In the genomic region with DNA sequence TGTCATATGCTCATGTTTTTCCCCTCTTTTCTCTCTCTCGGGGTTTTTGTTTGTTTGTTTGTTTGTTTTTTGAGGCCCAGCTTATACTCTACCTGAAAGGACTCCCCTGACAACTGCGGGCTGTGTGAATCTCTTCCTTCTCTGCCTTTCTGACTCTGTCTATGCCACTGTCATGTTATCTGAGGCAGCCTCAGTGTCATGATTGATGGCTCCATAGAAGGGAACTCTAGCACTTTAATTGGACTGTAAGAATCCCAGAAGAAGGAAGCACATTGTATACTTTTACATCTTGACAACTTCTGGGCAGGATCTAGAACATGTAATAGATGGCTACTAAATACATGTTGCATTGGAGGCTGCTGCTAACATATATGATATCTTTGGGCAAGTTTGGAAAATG, we compare ENCODE assay signal across 31 cellular contexts. TPM values are rescaled to one million over a fixed set of nuclear protein-coding genes. Genes with fewer than 3 reads are reported as not detected.
A peak's percentile ranks its signal among the peaks of the same experiment; 100 is the strongest.
DNase-seq lines count a peak whose midpoint lies in the region; ATAC-seq, FAIRE-seq and TF ChIP-seq lines count a peak whose summit lies in the region.
"Had no signal": no experiment of that assay in that cellular context is flagged by ENCODE, and none has a peak within 500 bp of the region (broad histone marks: within the 10 kb centered on the region; RNA-seq: fewer than 3 reads in every experiment).

No MANE protein-coding gene starts in this region.

- no peak for TF ChIP-seq POLR2A in K562 (conservative IDR thresholded peaks at IDR 0.05)

- no peak overlapping the region for H3K4me3 ChIP-seq in K562
- H3K4me3 ChIP-seq: BLaER1, GM12878 had no signal

- no peaks in the 10 kb centered on the region for H3K9me3 Mint-ChIP-seq in activated naive CD4-positive, alpha-beta T cell treated with anti-CD3 and anti-CD28 coated beads, Interleukin-2, amount 50 U/mL, for 24 hours
- H3K9me3 Mint-ChIP-seq in activated naive CD4-positive, alpha-beta T cell treated with anti-CD3 and anti-CD28 coated beads, Interleukin-2, amount 50 U/mL, for 72 hours = peaks cover 0 to 5% of the 10 kb centered on the region in 2 donors
- peaks cover 21% of the 10 kb centered on the region for H3K9me3 Mint-ChIP-seq in nephron progenitor cell
- H3K9me3 Mint-ChIP-seq in activated T-helper 2 cell treated with anti-CD3 and anti-CD28 coated beads, Interferon-gamma antibody, Interleukin-2, Interleukin-4, amounts not matched to agents 10 μg/mL and 5 μg/mL and 100 μg/mL, durations not matched to agents 14 hours and 24 hours and 36 hours = no peaks in the 10 kb centered on the region

- ATAC-seq in activated naive CD4-positive, alpha-beta T cell treated with anti-CD3 and anti-CD28 coated beads, Interleukin-2, amount 50 U/mL, for 72 hours = no peak
- no peak for ATAC-seq in K562
- ATAC-seq in GM21390 (IDR thresholded peaks at IDR 0.05; ENCODE audit: unreplicated experiment) = no peak
- ATAC-seq: GM12878 had no signal

- BruUV-seq in K562 (replicated peaks; lab: Mats Ljungman, UMichigan) = no TSS peak

- no peak overlapping the region for H3K4me2 ChIP-seq in K562 (ENCODE audit: insufficient read depth, low read length)
- H3K4me2 ChIP-seq: BLaER1 had no signal

- CTCF ChIA-PET in K562 (lab: Yijun Ruan, JAX; ENCODE audit: low intra/inter-chr PET ratio) = no interaction called here

- DNase-seq in activated naive CD4-positive, alpha-beta T cell treated with anti-CD3 and anti-CD28 coated beads, Interleukin-2, amount 50 U/mL, for 72 hours (ENCODE audit: low spot score in 2 of 2) = no peak
- DNase-seq in K562 (ENCODE audit: extremely low read depth in 1 of 4, low spot score in 3 of 4) (no peak), nephron progenitor cell (no peak)
- no peak for DNase-seq in activated T-helper 2 cell treated with anti-CD3 and anti-CD28 coated beads, Interferon-gamma antibody, Interleukin-2, Interleukin-4, amounts not matched to agents 10 μg/mL and 5 μg/mL and 100 μg/mL, durations not matched to agents 14 hours and 24 hours and 36 hours (ENCODE audit: low spot score)
- DNase-seq: ACHN; BE2C; C1 segment of cervical spinal cord; CD4-positive, alpha-beta memory T cell; CD4-positive, CD25-positive, alpha-beta regulatory T cell; CD8-positive, alpha-beta memory T cell; COR-L47; DMS 273 treated with DMSO at 0.1 percent for 48 hours; DMS153; DMS53; DMS79; DND-41; EL; GDM1 had no signal

- peaks cover 3% of the 10 kb centered on the region for H3K36me3 Mint-ChIP-seq in activated naive CD4-positive, alpha-beta T cell treated with anti-CD3 and anti-CD28 coated beads, Interleukin-2, amount 50 U/mL, for 24 hours
- peaks cover 0 to 5% of the 10 kb centered on the region in 2 donors for H3K36me3 Mint-ChIP-seq in activated naive CD4-positive, alpha-beta T cell treated with anti-CD3 and anti-CD28 coated beads, Interleukin-2, amount 50 U/mL, for 72 hours
- H3K36me3 Mint-ChIP-seq in nephron progenitor cell (ENCODE audit: low read depth) = no peaks in the 10 kb centered on the region
- H3K36me3 Mint-ChIP-seq in activated T-helper 2 cell treated with anti-CD3 and anti-CD28 coated beads, Interferon-gamma antibody, Interleukin-2, Interleukin-4, amounts not matched to agents 10 μg/mL and 5 μg/mL and 100 μg/mL, durations not matched to agents 14 hours and 24 hours and 36 hours (ENCODE audit: low read depth) = no peaks in the 10 kb centered on the region
- H3K36me3 Mint-ChIP-seq: CD14-positive monocyte; CD4-positive, alpha-beta memory T cell; CD4-positive, CD25-positive, alpha-beta regulatory T cell had no signal

- H3K9me3 ChIP-seq in K562 (replicated peaks; ENCODE audit: control insufficient read depth, insufficient read depth, low read depth, low read length) = peaks cover 2% of the 10 kb centered on the region
- H3K9me3 ChIP-seq: BE2C had no signal

- no peak overlapping the region for H3K4me3 Mint-ChIP-seq in activated naive CD4-positive, alpha-beta T cell treated with anti-CD3 and anti-CD28 coated beads, Interleukin-2, amount 50 U/mL, for 24 hours
- H3K4me3 Mint-ChIP-seq in nephron progenitor cell = no peak overlapping the region
- H3K4me3 Mint-ChIP-seq in activated T-helper 2 cell treated with anti-CD3 and anti-CD28 coated beads, Interferon-gamma antibody, Interleukin-2, Interleukin-4, amounts not matched to agents 10 μg/mL and 5 μg/mL and 100 μg/mL, durations not matched to agents 14 hours and 24 hours and 36 hours (ENCODE audit: low read depth) = no peak overlapping the region
- H3K4me3 Mint-ChIP-seq: CD14-positive monocyte; CD4-positive, alpha-beta memory T cell; CD4-positive, CD25-positive, alpha-beta regulatory T cell; CD8-positive, alpha-beta memory T cell had no signal

- H4K20me1 ChIP-seq in K562 (replicated peaks; ENCODE audit: control insufficient read depth, insufficient read depth, low read length) = no peaks in the 10 kb centered on the region
- H4K20me1 ChIP-seq: BLaER1 had no signal

- TF ChIP-seq EP300 in K562 (IDR thresholded peaks at IDR 0.05; ENCODE audit: low read length) = no peak

- peaks cover 6 to 21% of the 10 kb centered on the region in 2 experiments for H3K27me3 ChIP-seq in K562 (ENCODE audit: control insufficient read depth in 2 of 2, insufficient read depth in 2 of 2, low read length in 2 of 2)
- H3K27me3 ChIP-seq: BLaER1 had no signal

- H3K9me1 ChIP-seq in K562 (ENCODE audit: control insufficient read depth, insufficient read depth, low read length) = no peaks in the 10 kb centered on the region

- no peak overlapping the region for H3K9ac ChIP-seq in K562 (ENCODE audit: insufficient read depth in 1 of 2, low read depth in 2 of 2, low read length in 2 of 2)
- H3K9ac ChIP-seq: BLaER1 had no signal

- no peak for FAIRE-seq in K562 (lab: Jason Lieb, UNC)
- FAIRE-seq: GM12878, GM12892, GM18507, GM19239 had no signal

- H3K36me3 ChIP-seq in K562 (ENCODE audit: control insufficient read depth, insufficient read depth, low read length) = no peaks in the 10 kb centered on the region
- H3K36me3 ChIP-seq: BE2C, BLaER1 had no signal

- no peaks in the 10 kb centered on the region for H3K4me1 ChIP-seq in K562 (replicated peaks in 1 of 2; ENCODE audit: control insufficient read depth in 2 of 2, insufficient read depth in 2 of 2, low read length in 2 of 2)
- H3K4me1 ChIP-seq: BE2C had no signal

- POLR2A ChIA-PET in K562 (lab: Yijun Ruan, JAX) = interaction anchor here (0.6 kb wide), 1 partner anchor 117 kb away, joined by 3 read pairs; no protein-coding TSS in a partner anchor

- no peaks in the 10 kb centered on the region for H3K79me2 ChIP-seq in K562 (ENCODE audit: control insufficient read depth, insufficient read depth, low read length)

- TF ChIP-seq RAD21 in K562 (CRISPR knock-in tag; conservative IDR thresholded peaks at IDR 0.05 in 1 of 2, IDR thresholded peaks at IDR 0.05 in 1 of 2) = no peak

- H3K27ac Mint-ChIP-seq in activated naive CD4-positive, alpha-beta T cell treated with anti-CD3 and anti-CD28 coated beads, Interleukin-2, amount 50 U/mL, for 24 hours = peak overlapping the region; percentile 21
- H3K27ac Mint-ChIP-seq in activated naive CD4-positive, alpha-beta T cell treated with anti-CD3 and anti-CD28 coated beads, Interleukin-2, amount 50 U/mL, for 72 hours = no peak overlapping the region
- peak overlapping the region; percentile 12 for H3K27ac Mint-ChIP-seq in nephron progenitor cell
- H3K27ac Mint-ChIP-seq in activated T-helper 2 cell treated with anti-CD3 and anti-CD28 coated beads, Interferon-gamma antibody, Interleukin-2, Interleukin-4, amounts not matched to agents 10 μg/mL and 5 μg/mL and 100 μg/mL, durations not matched to agents 14 hours and 24 hours and 36 hours = no peak overlapping the region
- H3K27ac Mint-ChIP-seq: CD14-positive monocyte; CD4-positive, alpha-beta memory T cell; CD4-positive, CD25-positive, alpha-beta regulatory T cell; CD8-positive, alpha-beta memory T cell had no signal

- no peak for TF ChIP-seq CTCF in K562 (IDR thresholded peaks at IDR 0.05 in 2 of 3, conservative IDR thresholded peaks at IDR 0.05 in 1 of 3; ENCODE audit: insufficient read depth in 2 of 3, low read depth in 1 of 3, low read length in 3 of 3)
- no peak for TF ChIP-seq CTCF in nephron progenitor cell (IDR thresholded peaks at IDR 0.05)

- no peak overlapping the region for H2AFZ ChIP-seq in K562 (ENCODE audit: low read depth, low read length)

- no peaks in the 10 kb centered on the region for H3K4me1 Mint-ChIP-seq in activated naive CD4-positive, alpha-beta T cell treated with anti-CD3 and anti-CD28 coated beads, Interleukin-2, amount 50 U/mL, for 24 hours
- peaks cover 14% of the 10 kb centered on the region for H3K4me1 Mint-ChIP-seq in nephron progenitor cell
- H3K4me1 Mint-ChIP-seq in activated T-helper 2 cell treated with anti-CD3 and anti-CD28 coated beads, Interferon-gamma antibody, Interleukin-2, Interleukin-4, amounts not matched to agents 10 μg/mL and 5 μg/mL and 100 μg/mL, durations not matched to agents 14 hours and 24 hours and 36 hours (ENCODE audit: low read depth) = peaks cover 2% of the 10 kb centered on the region
- H3K4me1 Mint-ChIP-seq: CD14-positive monocyte; CD4-positive, alpha-beta memory T cell; CD4-positive, CD25-positive, alpha-beta regulatory T cell; CD8-positive, alpha-beta memory T cell had no signal

- in situ Hi-C loops in K562 (cut with MboI) = no loop called here

- WGBS in K562 (ENCODE audit: insufficient coverage, low coverage, missing lambda C conversion rate) = 0% methylated on average over 2 of the region's 2 CpGs

- H3K27me3 Mint-ChIP-seq in activated naive CD4-positive, alpha-beta T cell treated with anti-CD3 and anti-CD28 coated beads, Interleukin-2, amount 50 U/mL, for 24 hours = peaks cover 2% of the 10 kb centered on the region
- peaks cover 18% of the 10 kb centered on the region for H3K27me3 Mint-ChIP-seq in nephron progenitor cell (ENCODE audit: low read depth, poor library complexity)
- H3K27me3 Mint-ChIP-seq in activated T-helper 2 cell treated with anti-CD3 and anti-CD28 coated beads, Interferon-gamma antibody, Interleukin-2, Interleukin-4, amounts not matched to agents 10 μg/mL and 5 μg/mL and 100 μg/mL, durations not matched to agents 14 hours and 24 hours and 36 hours (ENCODE audit: low read depth) = peaks cover 15% of the 10 kb centered on the region

- intact Hi-C loops in K562 (cut with micrococcal nuclease) = no loop called here
- intact Hi-C loops in activated T-helper 2 cell treated with anti-CD3 and anti-CD28 coated beads, Interferon-gamma antibody, Interleukin-2, Interleukin-4, amounts not matched to agents 10 μg/mL and 5 μg/mL and 100 μg/mL, durations not matched to agents 14 hours and 24 hours and 36 hours (cut with micrococcal nuclease) = no loop called here

- no peak overlapping the region for H3K27ac ChIP-seq in K562 (ENCODE audit: extremely low read depth, low read depth, low read length)
- H3K27ac ChIP-seq: 22Rv1, BLaER1 had no signal

RNA-seq across cellular contexts. Expression of gene AKR1B15, which starts 25.4 kb away (rescaled TPM):
- total RNA-seq in activated naive CD4-positive, alpha-beta T cell treated with anti-CD3 and anti-CD28 coated beads, Interleukin-2, amount 50 U/mL, for 72 hours = not detected
- not detected in 2 replicates for total RNA-seq in K562 (2011; cell fraction: chromatin; rRNA removed; ENCODE audit: low replicate concordance)
- not detected in 2 replicates for total RNA-seq in K562 (2011; cell fraction: nucleolus; rRNA removed)
- total RNA-seq in K562 (2011; cell fraction: nucleoplasm; rRNA removed) = not detected in 2 replicates
- total RNA-seq in K562 (2014; rRNA removed) (not detected in 2 replicates), K562 (2014; rRNA removed; fragmentation: Illumina TruSeq; extraction: Trizol) (not detected in 2 replicates), K562 (2015; rRNA removed; fragmentation: Illumina TruSeq; extraction: Trizol) (not detected in 2 replicates), K562 (2021) (not detected in 2 replicates)
- polyA plus RNA-seq in K562 (2011; rRNA removed) (not detected in 2 replicates), K562 (2014; fragmentation: Illumina TruSeq; extraction: Trizol) (not detected in 2 replicates), K562 (2014; fragmentation: Nextera tagmentation; extraction: Ambion mirVana) (not detected), K562 (2014; rRNA removed) (not detected in 2 replicates)
- polyA plus RNA-seq in K562 (2011; cell fraction: cytosol; rRNA removed) = not detected in 2 replicates
- polyA plus RNA-seq in K562 (2011; cell fraction: nucleus; rRNA removed) = not detected in 2 replicates
- not detected in 2 replicates for polyA plus RNA-seq in K562 (2012)
- not detected in 2 replicates for polyA minus RNA-seq in K562 (2011; rRNA and poly(A)+ RNA removed)
- polyA minus RNA-seq in K562 (2011; cell fraction: cytosol; rRNA and poly(A)+ RNA removed) = not detected in 2 replicates
- polyA minus RNA-seq in K562 (2011; cell fraction: nucleus; rRNA and poly(A)+ RNA removed) = not detected in 2 replicates
- not detected in 2 replicates for total RNA-seq in activated T-helper 2 cell treated with anti-CD3 and anti-CD28 coated beads, Interferon-gamma antibody, Interleukin-2, Interleukin-4, amounts not matched to agents 10 μg/mL and 5 μg/mL and 100 μg/mL, durations not matched to agents 14 hours and 24 hours and 36 hours
- total RNA-seq: A172; A673; CD4-positive, alpha-beta memory T cell; CD4-positive, CD25-positive, alpha-beta regulatory T cell; CD8-positive, alpha-beta memory T cell; Daoy; G401; GM12878 had no signal
- polyA plus RNA-seq: CD14-positive monocyte; CD4-positive, alpha-beta memory T cell; CD4-positive, CD25-positive, alpha-beta regulatory T cell; CD8-positive, alpha-beta memory T cell had no signal

RNA-seq across cellular contexts. Expression of gene AKR1B10, which starts 47.0 kb away (rescaled TPM):
- not detected for total RNA-seq in activated naive CD4-positive, alpha-beta T cell treated with anti-CD3 and anti-CD28 coated beads, Interleukin-2, amount 50 U/mL, for 72 hours
- not detected in 2 replicates for total RNA-seq in K562 (2011; cell fraction: chromatin; rRNA removed; ENCODE audit: low replicate concordance)
- not detected in 2 replicates for total RNA-seq in K562 (2011; cell fraction: nucleolus; rRNA removed)
- not detected in 2 replicates for total RNA-seq in K562 (2011; cell fraction: nucleoplasm; rRNA removed)
- total RNA-seq in K562 (2014; rRNA removed) = not detected in 2 replicates
- total RNA-seq in K562 (2014; rRNA removed; fragmentation: Illumina TruSeq; extraction: Trizol) = not detected in 2 replicates
- not detected in 2 replicates for total RNA-seq in K562 (2015; rRNA removed; fragmentation: Illumina TruSeq; extraction: Trizol)
- not detected in 2 replicates for total RNA-seq in K562 (2021)
- polyA plus RNA-seq in K562 (2011; rRNA removed) = not detected in 2 replicates
- polyA plus RNA-seq in K562 (2011; cell fraction: cytosol; rRNA removed) = not detected in 2 replicates
- polyA plus RNA-seq in K562 (2011; cell fraction: nucleus; rRNA removed) = not detected in 2 replicates
- polyA plus RNA-seq in K562 (2012) = not detected in 2 replicates
- polyA plus RNA-seq in K562 (2014; fragmentation: Illumina TruSeq; extraction: Trizol) = not detected in 2 replicates
- not detected for polyA plus RNA-seq in K562 (2014; fragmentation: Nextera tagmentation; extraction: Ambion mirVana)
- polyA plus RNA-seq in K562 (2014; rRNA removed) = not detected in 2 replicates
- polyA minus RNA-seq in K562 (2011; rRNA and poly(A)+ RNA removed) = not detected in 2 replicates
- not detected in 2 replicates for polyA minus RNA-seq in K562 (2011; cell fraction: cytosol; rRNA and poly(A)+ RNA removed)
- not detected in 2 replicates for polyA minus RNA-seq in K562 (2011; cell fraction: nucleus; rRNA and poly(A)+ RNA removed)
- not detected in 2 replicates for total RNA-seq in activated T-helper 2 cell treated with anti-CD3 and anti-CD28 coated beads, Interferon-gamma antibody, Interleukin-2, Interleukin-4, amounts not matched to agents 10 μg/mL and 5 μg/mL and 100 μg/mL, durations not matched to agents 14 hours and 24 hours and 36 hours
- total RNA-seq: CD4-positive, alpha-beta memory T cell; CD4-positive, CD25-positive, alpha-beta regulatory T cell; CD8-positive, alpha-beta memory T cell; G401; GM12878 had no signal
- polyA plus RNA-seq: CD14-positive monocyte; CD4-positive, alpha-beta memory T cell; CD4-positive, CD25-positive, alpha-beta regulatory T cell; CD8-positive, alpha-beta memory T cell; GM12878 had no signal

Comparison
In these comparisons a context has a peak if more than half of its experiments do, and no peak if none do; other contexts are left out.
1. H3K27ac Mint-ChIP-seq: peak in activated naive CD4-positive, alpha-beta T cell treated with anti-CD3 and anti-CD28 coated beads, Interleukin-2, amount 50 U/mL, for 24 hours (single experiment) and nephron progenitor cell (single experiment); none in activated naive CD4-positive, alpha-beta T cell treated with anti-CD3 and anti-CD28 coated beads, Interleukin-2, amount 50 U/mL, for 72 hours (0 of 2) and activated T-helper 2 cell treated with anti-CD3 and anti-CD28 coated beads, Interferon-gamma antibody, Interleukin-2, Interleukin-4, amounts not matched to agents 10 μg/mL and 5 μg/mL and 100 μg/mL, durations not matched to agents 14 hours and 24 hours and 36 hours (single experiment).